2 cellular contexts compared by ENCODE assay signal in the genomic region with DNA sequence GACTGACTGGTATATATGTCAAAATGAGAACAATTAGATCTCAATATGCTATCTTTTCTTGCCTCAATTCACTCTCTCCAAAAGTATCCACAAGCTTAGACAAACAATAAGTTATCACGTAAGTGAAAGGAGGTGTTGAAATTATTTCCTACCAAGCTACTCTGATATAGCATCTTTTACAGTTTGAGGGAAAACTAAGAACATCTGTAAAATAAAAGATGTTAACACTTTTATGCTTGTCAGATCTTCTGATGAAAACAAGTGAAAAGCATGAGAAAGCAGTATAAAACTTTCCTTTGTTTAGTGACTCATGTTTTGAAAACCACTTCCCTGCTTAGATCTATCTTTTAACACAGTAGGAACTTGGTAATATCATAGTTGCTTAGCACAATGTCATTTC.
TF ChIP-seq lines count a peak whose summit lies in the region.

No MANE protein-coding gene starts in this region.

TF ChIP-seq in SK-N-SH, 30 proteins besides CTCF, POLR2A, EP300 and RAD21 (continued from another document):
- TF ChIP-seq, protein P1, sequence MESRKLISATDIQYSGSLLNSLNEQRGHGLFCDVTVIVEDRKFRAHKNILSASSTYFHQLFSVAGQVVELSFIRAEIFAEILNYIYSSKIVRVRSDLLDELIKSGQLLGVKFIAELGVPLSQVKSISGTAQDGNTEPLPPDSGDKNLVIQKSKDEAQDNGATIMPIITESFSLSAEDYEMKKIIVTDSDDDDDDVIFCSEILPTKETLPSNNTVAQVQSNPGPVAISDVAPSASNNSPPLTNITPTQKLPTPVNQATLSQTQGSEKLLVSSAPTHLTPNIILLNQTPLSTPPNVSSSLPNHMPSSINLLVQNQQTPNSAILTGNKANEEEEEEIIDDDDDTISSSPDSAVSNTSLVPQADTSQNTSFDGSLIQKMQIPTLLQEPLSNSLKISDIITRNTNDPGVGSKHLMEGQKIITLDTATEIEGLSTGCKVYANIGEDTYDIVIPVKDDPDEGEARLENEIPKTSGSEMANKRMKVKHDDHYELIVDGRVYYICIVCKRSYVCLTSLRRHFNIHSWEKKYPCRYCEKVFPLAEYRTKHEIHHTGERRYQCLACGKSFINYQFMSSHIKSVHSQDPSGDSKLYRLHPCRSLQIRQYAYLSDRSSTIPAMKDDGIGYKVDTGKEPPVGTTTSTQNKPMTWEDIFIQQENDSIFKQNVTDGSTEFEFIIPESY (IDR thresholded peaks at IDR 0.05; ENCODE audit: borderline replicate concordance, low read depth): no peak
TF ChIP-seq in SK-N-SH: peak in this region for 3.

TF ChIP-seq in SK-N-SH treated with all-trans-retinoic acid at 6 μM for 48 hours, 23 proteins besides CTCF, POLR2A, EP300 and RAD21 (continued from another document):
- TF ChIP-seq, protein P2, sequence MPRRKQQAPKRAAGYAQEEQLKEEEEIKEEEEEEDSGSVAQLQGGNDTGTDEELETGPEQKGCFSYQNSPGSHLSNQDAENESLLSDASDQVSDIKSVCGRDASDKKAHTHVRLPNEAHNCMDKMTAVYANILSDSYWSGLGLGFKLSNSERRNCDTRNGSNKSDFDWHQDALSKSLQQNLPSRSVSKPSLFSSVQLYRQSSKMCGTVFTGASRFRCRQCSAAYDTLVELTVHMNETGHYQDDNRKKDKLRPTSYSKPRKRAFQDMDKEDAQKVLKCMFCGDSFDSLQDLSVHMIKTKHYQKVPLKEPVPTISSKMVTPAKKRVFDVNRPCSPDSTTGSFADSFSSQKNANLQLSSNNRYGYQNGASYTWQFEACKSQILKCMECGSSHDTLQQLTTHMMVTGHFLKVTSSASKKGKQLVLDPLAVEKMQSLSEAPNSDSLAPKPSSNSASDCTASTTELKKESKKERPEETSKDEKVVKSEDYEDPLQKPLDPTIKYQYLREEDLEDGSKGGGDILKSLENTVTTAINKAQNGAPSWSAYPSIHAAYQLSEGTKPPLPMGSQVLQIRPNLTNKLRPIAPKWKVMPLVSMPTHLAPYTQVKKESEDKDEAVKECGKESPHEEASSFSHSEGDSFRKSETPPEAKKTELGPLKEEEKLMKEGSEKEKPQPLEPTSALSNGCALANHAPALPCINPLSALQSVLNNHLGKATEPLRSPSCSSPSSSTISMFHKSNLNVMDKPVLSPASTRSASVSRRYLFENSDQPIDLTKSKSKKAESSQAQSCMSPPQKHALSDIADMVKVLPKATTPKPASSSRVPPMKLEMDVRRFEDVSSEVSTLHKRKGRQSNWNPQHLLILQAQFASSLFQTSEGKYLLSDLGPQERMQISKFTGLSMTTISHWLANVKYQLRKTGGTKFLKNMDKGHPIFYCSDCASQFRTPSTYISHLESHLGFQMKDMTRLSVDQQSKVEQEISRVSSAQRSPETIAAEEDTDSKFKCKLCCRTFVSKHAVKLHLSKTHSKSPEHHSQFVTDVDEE (CRISPR knock-in tag; IDR thresholded peaks at IDR 0.05): no peak
- TF ChIP-seq GLIS3 (CRISPR knock-in tag; IDR thresholded peaks at IDR 0.05): no peak
- TF ChIP-seq SNAI2 (CRISPR knock-in tag; IDR thresholded peaks at IDR 0.05): no peak
- TF ChIP-seq ZFP30 (CRISPR knock-in tag; IDR thresholded peaks at IDR 0.05): no peak
- TF ChIP-seq ISL1 (CRISPR knock-in tag; IDR thresholded peaks at IDR 0.05): no peak
- TF ChIP-seq ZC3H10 (CRISPR knock-in tag; IDR thresholded peaks at IDR 0.05): no peak
- TF ChIP-seq BACH2 (CRISPR knock-in tag; IDR thresholded peaks at IDR 0.05; ENCODE audit: borderline replicate concordance): no peak
- no peak for TF ChIP-seq CSRNP3 (CRISPR knock-in tag; IDR thresholded peaks at IDR 0.05)
- no peak for TF ChIP-seq PATZ1 (CRISPR knock-in tag; IDR thresholded peaks at IDR 0.05; ENCODE audit: borderline replicate concordance)
- no peak for TF ChIP-seq ZFP3 (CRISPR knock-in tag; IDR thresholded peaks at IDR 0.05)
- TF ChIP-seq RARB (CRISPR knock-in tag; IDR thresholded peaks at IDR 0.05): no peak
